Comparison of ENCODE assay signal across 27 cellular contexts in genomic region chr3:156985689-156986088, GRCh38.
"Had no signal": no experiment of that assay in that cellular context is flagged by ENCODE, and none has a peak within 500 bp of the region (broad histone marks: within the 10 kb centered on the region; RNA-seq: fewer than 3 reads in every experiment).

No MANE protein-coding gene starts in this region.

- H3K27me3 Mint-ChIP-seq: activated B cell treated with CpG ODN at 0.5 μM for 24 hours; activated T-cell treated with anti-CD3 and anti-CD28 coated beads, Interleukin-2, amount 50 U/mL, for 24 hours had no signal

- ATAC-seq: activated CD8-positive, alpha-beta memory T cell treated with anti-CD3 and anti-CD28 coated beads, Interleukin-2, amount 10 ng/mL, durations not matched to agents 7 days and 5 days; activated naive CD4-positive, alpha-beta T cell treated with anti-CD3 and anti-CD28 coated beads, Interleukin-2, amount 50 U/mL, for 72 hours; activated naive CD8-positive, alpha-beta T cell treated with anti-CD3 and anti-CD28 coated beads, Interleukin-2, amount 50 U/mL, for 24 hours; body of pancreas; T-helper 17 cell had no signal

- H3K36me3 ChIP-seq: ascending aorta had no signal

- H3K4me3 Mint-ChIP-seq: activated B cell treated with CpG ODN at 0.5 μM for 24 hours; activated CD4-positive, alpha-beta T cell treated with anti-CD3 and anti-CD28 coated beads, Interleukin-2, amount 10 ng/mL, durations not matched to agents 24 days and 14 days; activated CD8-positive, alpha-beta memory T cell treated with anti-CD3 and anti-CD28 coated beads, Interleukin-2, amount 10 ng/mL, durations not matched to agents 7 days and 5 days; activated naive CD8-positive, alpha-beta T cell treated with anti-CD3 and anti-CD28 coated beads, Interleukin-2, amount 50 U/mL, for 24 hours; activated T-cell treated with anti-CD3 and anti-CD28 coated beads, Interleukin-2, amount 50 U/mL, for 24 hours; T-helper 17 cell had no signal

- H3K27me3 ChIP-seq: ascending aorta, body of pancreas had no signal

- H3K36me3 Mint-ChIP-seq: activated CD8-positive, alpha-beta memory T cell treated with anti-CD3 and anti-CD28 coated beads, Interleukin-2, amount 10 ng/mL, durations not matched to agents 7 days and 5 days; activated naive CD4-positive, alpha-beta T cell treated with anti-CD3 and anti-CD28 coated beads, Interleukin-2, amount 50 U/mL, for 72 hours had no signal

- H3K9me3 ChIP-seq: ascending aorta, body of pancreas had no signal

- H3K4me1 ChIP-seq: ascending aorta, body of pancreas had no signal

- H3K9me3 Mint-ChIP-seq: activated B cell treated with CpG ODN at 0.5 μM for 24 hours; activated CD4-positive, alpha-beta T cell treated with anti-CD3 and anti-CD28 coated beads, Interleukin-2, amount 10 ng/mL, durations not matched to agents 24 days and 14 days; activated naive CD4-positive, alpha-beta T cell treated with anti-CD3 and anti-CD28 coated beads, Interleukin-2, amount 50 U/mL, for 72 hours; activated naive CD8-positive, alpha-beta T cell treated with anti-CD3 and anti-CD28 coated beads, Interleukin-2, amount 50 U/mL, for 24 hours; activated T-cell treated with anti-CD3 and anti-CD28 coated beads, Interleukin-2, amount 50 U/mL, for 24 hours had no signal

- H3K27ac Mint-ChIP-seq: activated B cell treated with CpG ODN at 0.5 μM for 24 hours; activated CD4-positive, alpha-beta T cell treated with anti-CD3 and anti-CD28 coated beads, Interleukin-2, amount 10 ng/mL, durations not matched to agents 24 days and 14 days; activated CD8-positive, alpha-beta memory T cell treated with anti-CD3 and anti-CD28 coated beads, Interleukin-2, amount 10 ng/mL, durations not matched to agents 7 days and 5 days; activated naive CD4-positive, alpha-beta T cell treated with anti-CD3 and anti-CD28 coated beads, Interleukin-2, amount 50 U/mL, for 72 hours; activated naive CD8-positive, alpha-beta T cell treated with anti-CD3 and anti-CD28 coated beads, Interleukin-2, amount 50 U/mL, for 24 hours; activated T-cell treated with anti-CD3 and anti-CD28 coated beads, Interleukin-2, amount 50 U/mL, for 24 hours; T-helper 17 cell had no signal

- DNase-seq: activated B cell treated with CpG ODN at 0.5 μM for 24 hours; activated CD4-positive, alpha-beta T cell treated with anti-CD3 and anti-CD28 coated beads for 1 hour; activated CD4-positive, alpha-beta T cell treated with anti-CD3 and anti-CD28 coated beads, Interleukin-2, amount 10 ng/mL, durations not matched to agents 24 days and 14 days; activated CD4-positive, alpha-beta T cell treated with anti-CD3 and anti-CD28 coated beads, Interleukin-2, amount 50 U/mL, for 48 hours; activated CD8-positive, alpha-beta memory T cell treated with anti-CD3 and anti-CD28 coated beads, Interleukin-2, amount 10 ng/mL, durations not matched to agents 7 days and 5 days; activated effector memory CD4-positive, alpha-beta T cell treated with anti-CD3 and anti-CD28 coated beads, Interleukin-2, amount 50 U/mL, for 16 hours; activated naive CD4-positive, alpha-beta T cell treated with Interleukin-2 at 50 U/mL for 16 hours; activated naive CD8-positive, alpha-beta T cell treated with anti-CD3 and anti-CD28 coated beads, Interleukin-2, amount 50 U/mL, for 24 hours; activated T-cell treated with anti-CD3 and anti-CD28 coated beads, Interleukin-2, amount 50 U/mL, for 24 hours; amniotic stem cell; body of pancreas; central memory CD4-positive, alpha-beta T cell; Kasumi-1; KBM-7; NCI-H1092 treated with DMSO at 0.1 percent for 48 hours; NCI-H1417 treated with DMSO at 0.1 percent for 48 hours; NCI-H1694; NCI-H2029 treated with DMSO at 0.1 percent for 48 hours; NCI-H345; NCI-H510A; NCI-H526 treated with DMSO at 0.1 percent for 48 hours; NCI-H82; SIG-M5; T-helper 17 cell; T-helper 9 cell had no signal

- H3K27ac ChIP-seq: ascending aorta, body of pancreas had no signal

- H3K4me1 Mint-ChIP-seq: activated CD4-positive, alpha-beta T cell treated with anti-CD3 and anti-CD28 coated beads, Interleukin-2, amount 10 ng/mL, durations not matched to agents 24 days and 14 days; activated CD8-positive, alpha-beta memory T cell treated with anti-CD3 and anti-CD28 coated beads, Interleukin-2, amount 10 ng/mL, durations not matched to agents 7 days and 5 days; activated naive CD8-positive, alpha-beta T cell treated with anti-CD3 and anti-CD28 coated beads, Interleukin-2, amount 50 U/mL, for 24 hours had no signal

- H3K4me3 ChIP-seq: ascending aorta, body of pancreas had no signal
